ENCODE assay signal across 8 cellular contexts in the genomic region with DNA sequence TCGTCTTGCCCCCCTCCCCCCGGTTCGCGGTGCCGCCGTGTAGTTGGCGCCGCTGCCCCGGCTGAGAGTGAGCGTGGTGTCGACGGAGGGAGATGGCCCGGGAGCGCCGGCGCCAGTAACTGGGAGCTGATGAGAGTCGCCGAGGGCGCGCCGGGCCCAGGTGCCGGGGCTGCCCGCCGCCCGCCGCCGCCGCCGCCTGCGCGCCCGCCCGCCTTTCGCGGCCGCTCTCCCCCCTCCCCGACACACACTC. TPM values are rescaled to one million over a fixed set of nuclear protein-coding genes. Genes with fewer than 3 reads are reported as not detected.
DNase-seq lines count a peak whose midpoint lies in the region; ATAC-seq and TF ChIP-seq lines count a peak whose summit lies in the region.

No MANE protein-coding gene starts in this region.

- H3K36me3 ChIP-seq in A673 (ENCODE audit: insufficient read depth, low read length, poor library complexity, severe bottlenecking) (peaks cover 40% of the 10 kb centered on the region), KMS-11 (ENCODE audit: insufficient read depth) (peaks cover 31% of the 10 kb centered on the region; the same call in 1 of the 2 replicates), neuron (ENCODE audit: insufficient read depth, low read length) (peaks cover 40% of the 10 kb centered on the region)

- CTCF ChIA-PET in A673 (lab: Charles Lee): interaction anchor here (0.7 kb wide), 1 partner anchor 9 kb away, joined by 4 read pairs; no protein-coding TSS in a partner anchor

- DNase-seq in A673 (ENCODE audit: low spot score) (no peak), dorsolateral prefrontal cortex (no peak), NCI-H446 treated with DMSO at 0.1 percent for 48 hours (lab: John Stamatoyannopoulos, UW) (no peak), HPDE6-E6E7 (ENCODE audit: extremely low spot score) (no peak), SIG-M5 treated with dmso at 0.1 percent for 504 hours (lab: John Stamatoyannopoulos, UW; ENCODE audit: unreplicated experiment) (no peak)

- H3K27ac ChIP-seq in A673 (ENCODE audit: low read depth, low read length, poor library complexity, severe bottlenecking) (peak overlapping the region; percentile 99), KMS-11 (peak overlapping the region; percentile 99), dorsolateral prefrontal cortex (peak overlapping the region; percentile 95 to 100 (median 100))

- intact Hi-C loops in A673 (cut with micrococcal nuclease; ENCODE audit: unreplicated experiment) (loop anchor here (5.0 kb wide), 1 partner anchor 101 kb away; no protein-coding TSS in a partner anchor), dorsolateral prefrontal cortex (cut with DNase I) (loop anchor here (5.0 to 10.0 kb wide), 3 partner anchors 54 to 1288 kb away; a partner anchor contains a TSS)

- no peak overlapping the region for H3K4me2 ChIP-seq in KMS-11

- peak overlapping the region; percentile 99 for H3K9ac ChIP-seq in KMS-11

- H3K9me3 ChIP-seq in A673 (ENCODE audit: low read depth, low read length, poor library complexity, severe bottlenecking): no peaks in the 10 kb centered on the region
- no peaks in the 10 kb centered on the region for H3K9me3 ChIP-seq in neuron (ENCODE audit: low read length)

- H3K4me3 ChIP-seq in A673 (ENCODE audit: low read depth, low read length, poor library complexity, severe bottlenecking) (peak overlapping the region; percentile 76), KMS-11 (IDR thresholded peaks at IDR 0.05; ENCODE audit: insufficient read depth, low read depth, low read length) (no peak overlapping the region), dorsolateral prefrontal cortex (peak overlapping the region; percentile 73 to 99 (median 93)), neuron (ENCODE audit: low read length) (peak overlapping the region; percentile 89)

- H3K4me1 ChIP-seq in A673 (ENCODE audit: insufficient read depth, low read length, poor library complexity, severe bottlenecking): peaks cover 22% of the 10 kb centered on the region
- peaks cover 50% of the 10 kb centered on the region for H3K4me1 ChIP-seq in KMS-11 (ENCODE audit: low read depth, poor library complexity, severe bottlenecking)
- H3K4me1 ChIP-seq in neuron (ENCODE audit: insufficient read depth, low read length): peaks cover 18% of the 10 kb centered on the region

- H3K79me2 ChIP-seq in KMS-11 (ENCODE audit: insufficient read depth, low read depth): peaks cover 58% of the 10 kb centered on the region

- peak; percentile 0 for ATAC-seq in GM21423 (IDR thresholded peaks at IDR 0.05; ENCODE audit: unreplicated experiment)

- POLR2A ChIA-PET in A673 (lab: Charles Lee; ENCODE audit: low non-redundant PET): no interaction called here

- H3K27me3 ChIP-seq in A673 (replicated peaks; ENCODE audit: insufficient read depth, low read depth, low read length, poor library complexity) (no peaks in the 10 kb centered on the region), KMS-11 (ENCODE audit: insufficient read depth, low read depth) (no peaks in the 10 kb centered on the region), dorsolateral prefrontal cortex (no peaks in the 10 kb centered on the region), neuron (ENCODE audit: insufficient read depth, low read length) (no peaks in the 10 kb centered on the region)

- no TSS peak for BruUV-seq in A673 (replicated peaks; lab: Mats Ljungman, UMichigan)

- 0 out of 2 replicates have a peak, but pooled peaks cover 16% of the 10 kb centered on the region for H4K20me1 ChIP-seq in KMS-11 (ENCODE audit: insufficient read depth)

- TF ChIP-seq CTCF in A673 (conservative IDR thresholded peaks at IDR 0.05; ENCODE audit: low read depth, low read length) (no peak), KMS-11 (conservative IDR thresholded peaks at IDR 0.05; ENCODE audit: low read depth, low read length) (no peak), dorsolateral prefrontal cortex (IDR thresholded peaks at IDR 0.05 in 54 of 56, conservative IDR thresholded peaks at IDR 0.05 in 2 of 56; ENCODE audit: low read depth in 1 of 56, partially characterized antibody in 56 of 56) (peak in 1 of 56 donors; percentile 1)

- H2AFZ ChIP-seq in KMS-11 (ENCODE audit: low read depth) (peak overlapping the region; percentile 85; the same call in 1 of the 2 replicates), neuron (ENCODE audit: low read depth, low read length) (no peak overlapping the region)

RNA-seq across cellular contexts. Expression of a gene that starts 0.3 kb away (rescaled TPM):
- total RNA-seq in A673 (2021): 125 and 130 TPM in 2 replicates
- 100 to 1,000 TPM; 123 to 241 (median 182) TPM for total RNA-seq in dorsolateral prefrontal cortex
